Comparison of ENCODE assay signal across 8 cellular contexts in genomic region chr12:25054783-25055144, GRCh38.
A peak's percentile ranks its signal among the peaks of the same experiment; 100 is the strongest.
DNase-seq lines count a peak whose midpoint lies in the region; ATAC-seq and TF ChIP-seq lines count a peak whose summit lies in the region.

No MANE protein-coding gene starts in this region.

- H4K8ac ChIP-seq in trophoblast cell (ENCODE audit: low read depth, low read length): no peak overlapping the region
- H4K8ac ChIP-seq in H9 (replicated peaks; ENCODE audit: insufficient read length, low read depth, low read length): no peak overlapping the region

- H3K4ac ChIP-seq in trophoblast cell (ENCODE audit: low read depth, low read length) (no peak overlapping the region), H9 (ENCODE audit: low read depth, low read length) (no peak overlapping the region)

- no peak for TF ChIP-seq CTCF in RWPE1 (conservative IDR thresholded peaks at IDR 0.05; ENCODE audit: low read depth)
- TF ChIP-seq CTCF in H9 (conservative IDR thresholded peaks at IDR 0.05): no peak

- H3K9me3 Mint-ChIP-seq in activated naive CD4-positive, alpha-beta T cell treated with anti-CD3 and anti-CD28 coated beads, Interleukin-2, amount 50 U/mL, for 72 hours: no peaks in the 10 kb centered on the region
- H3K9me3 Mint-ChIP-seq in H9: no peaks in the 10 kb centered on the region

- H2BK120ac ChIP-seq in trophoblast cell (ENCODE audit: insufficient read depth, low read length, poor library complexity) (no peak overlapping the region), H9 (ENCODE audit: low read depth, low read length, poor library complexity, severe bottlenecking) (no peak overlapping the region)

- H3K27ac Mint-ChIP-seq in activated naive CD4-positive, alpha-beta T cell treated with anti-CD3 and anti-CD28 coated beads, Interleukin-2, amount 50 U/mL, for 72 hours: peak overlapping the region; percentile 95 to 100
- no peak overlapping the region for H3K27ac Mint-ChIP-seq in H9

- CTCF ChIA-PET in RWPE1 (lab: Yijun Ruan, JAX): interaction anchor here (0.5 to 1.0 kb wide), 2 partner anchors 14 to 528 kb away, joined by 3 read pairs; no protein-coding TSS in a partner anchor

- H3K36me3 Mint-ChIP-seq in activated naive CD4-positive, alpha-beta T cell treated with anti-CD3 and anti-CD28 coated beads, Interleukin-2, amount 50 U/mL, for 72 hours: peaks cover 7 to 17% of the 10 kb centered on the region in 2 donors
- H3K36me3 Mint-ChIP-seq in H9 (ENCODE audit: insufficient read depth in 1 of 3, low read depth in 3 of 3): no peaks in the 10 kb centered on the region

- H4K5ac ChIP-seq in H9 (ENCODE audit: insufficient read length, low read depth, low read length): no peak overlapping the region

- H2BK15ac ChIP-seq in H9 (ENCODE audit: low read depth, low read length): no peak overlapping the region

- peaks cover 9 to 13% of the 10 kb centered on the region in 2 experiments for H3K4me1 Mint-ChIP-seq in H9

- no peaks in the 10 kb centered on the region for H3K36me3 ChIP-seq in trophoblast cell (ENCODE audit: control insufficient read depth in 1 of 2, insufficient read depth in 2 of 2, low read length in 2 of 2)

- no peaks in the 10 kb centered on the region for H4K20me1 ChIP-seq in H9 (ENCODE audit: control insufficient read depth, insufficient read depth, insufficient read length)

- H2BK20ac ChIP-seq in H9 (ENCODE audit: low read depth, low read length, poor library complexity, severe bottlenecking): no peak overlapping the region

- H3K27me3 ChIP-seq in trophoblast cell (ENCODE audit: insufficient read depth, low read length) (no peaks in the 10 kb centered on the region), H9 (ENCODE audit: insufficient read depth, low read length) (no peaks in the 10 kb centered on the region)

- WGBS in trophoblast cell (ENCODE audit: extremely low coverage, insufficient coverage, insufficient read length): no CpG with 5 or more reads among the region's 5 CpGs
- WGBS in H9 (ENCODE audit: extremely low coverage, insufficient read length, low lambda C conversion rate): no CpG with 5 or more reads among the region's 5 CpGs

- DNase-seq in DMS53 treated with DMSO at 0.1 percent for 48 hours (lab: John Stamatoyannopoulos, UW; ENCODE audit: unreplicated experiment): peak; percentile 95
- DNase-seq in RWPE1 (ENCODE audit: low spot score): peak; percentile 25
- peak; percentile 53 to 61 for DNase-seq in activated naive CD4-positive, alpha-beta T cell treated with anti-CD3 and anti-CD28 coated beads, Interleukin-2, amount 50 U/mL, for 72 hours (ENCODE audit: low spot score in 2 of 2)
- DNase-seq in skeletal muscle cell (ENCODE audit: low read depth): peak; percentile 4
- DNase-seq in NCI-H146 (lab: John Stamatoyannopoulos, UW): no peak
- no peak for DNase-seq in trophoblast cell
- DNase-seq in H9: no peak

- H3K27ac ChIP-seq in RWPE1 (no peak overlapping the region), trophoblast cell (ENCODE audit: low read depth, low read length) (no peak overlapping the region), H9 (ENCODE audit: insufficient read length, low read depth, low read length) (no peak overlapping the region)

- H4K12ac ChIP-seq in trophoblast cell (ENCODE audit: low read depth, low read length): no peak overlapping the region

- H3K4me1 ChIP-seq in trophoblast cell (ENCODE audit: control insufficient read depth in 1 of 2, insufficient read depth in 2 of 2, low read length in 2 of 2): no peaks in the 10 kb centered on the region
- peaks cover 4% of the 10 kb centered on the region; the same call in 1 of the 2 replicates for H3K4me1 ChIP-seq in H9 (ENCODE audit: insufficient read depth, low read length)

- H2AK5ac ChIP-seq in trophoblast cell (ENCODE audit: low read length) (no peak overlapping the region), H9 (ENCODE audit: insufficient read length, low read length) (no peak overlapping the region)

- H3K79me1 ChIP-seq in trophoblast cell (ENCODE audit: low read length) (no peaks in the 10 kb centered on the region), H9 (ENCODE audit: insufficient read depth, low read depth, low read length, poor library complexity, severe bottlenecking) (no peaks in the 10 kb centered on the region)

- H3K23ac ChIP-seq in trophoblast cell (ENCODE audit: low read length) (no peak overlapping the region), H9 (ENCODE audit: insufficient read length, low read depth, low read length) (no peak overlapping the region)

- no peak overlapping the region for H3K4me3 ChIP-seq in skeletal muscle cell (ENCODE audit: low read depth, low read length)
- H3K4me3 ChIP-seq in trophoblast cell (ENCODE audit: low read depth, low read length): no peak overlapping the region

- no peak overlapping the region for H2BK12ac ChIP-seq in trophoblast cell (ENCODE audit: low read length)
- no peak overlapping the region for H2BK12ac ChIP-seq in H9 (ENCODE audit: insufficient read length, low read depth, low read length)

- H3K14ac ChIP-seq in trophoblast cell (ENCODE audit: low read length): no peak overlapping the region
- H3K14ac ChIP-seq in H9 (ENCODE audit: insufficient read depth, low read length): no peak overlapping the region

- no peak overlapping the region for H3K56ac ChIP-seq in H9 (ENCODE audit: insufficient read length, low read depth, low read length)

- H3K9ac ChIP-seq in trophoblast cell (ENCODE audit: low read length) (no peak overlapping the region), H9 (ENCODE audit: extremely low read depth, insufficient read length, low read length) (no peak overlapping the region)

- no peak overlapping the region for H3T11ph ChIP-seq in H9 (ENCODE audit: low read length)

- H2BK5ac ChIP-seq in trophoblast cell (ENCODE audit: low read depth, low read length, poor library complexity) (no peak overlapping the region), H9 (ENCODE audit: insufficient read length, low read length) (no peak overlapping the region)

- H3K4me3 Mint-ChIP-seq in H9: no peak overlapping the region

- POLR2A ChIA-PET in RWPE1 (lab: Yijun Ruan, JAX; ENCODE audit: low non-redundant PET): no interaction called here

- H3K18ac ChIP-seq in trophoblast cell (ENCODE audit: low read length) (no peak overlapping the region), H9 (ENCODE audit: insufficient read length, low read depth, low read length) (no peak overlapping the region)

- H3K79me2 ChIP-seq in trophoblast cell (ENCODE audit: control insufficient read depth, insufficient read depth, low read length, poor library complexity) (no peaks in the 10 kb centered on the region), H9 (ENCODE audit: insufficient read depth, low read length) (no peaks in the 10 kb centered on the region)

- H4K91ac ChIP-seq in trophoblast cell (ENCODE audit: low read depth, low read length) (no peak overlapping the region), H9 (ENCODE audit: insufficient read length, low read depth, low read length) (no peak overlapping the region)

- H3K27me3 Mint-ChIP-seq in H9 (ENCODE audit: low read depth): no peaks in the 10 kb centered on the region; the same call in 1 of the 2 replicates

- ATAC-seq in activated naive CD4-positive, alpha-beta T cell treated with anti-CD3 and anti-CD28 coated beads, Interleukin-2, amount 50 U/mL, for 72 hours: peak; percentile 29 to 32
- no peak for ATAC-seq in HG03439 (IDR thresholded peaks at IDR 0.05; ENCODE audit: unreplicated experiment)

- H3K23me2 ChIP-seq in H9 (ENCODE audit: insufficient read length, low read depth, low read length, poor library complexity, severe bottlenecking): no peaks in the 10 kb centered on the region

- no peaks in the 10 kb centered on the region for H3K9me3 ChIP-seq in trophoblast cell (ENCODE audit: insufficient read depth, low read depth, low read length)
- H3K9me3 ChIP-seq in H9 (ENCODE audit: control insufficient read depth, low read depth, low read length): no peaks in the 10 kb centered on the region

- H3K4me2 ChIP-seq in trophoblast cell (ENCODE audit: low read length) (no peak overlapping the region), H9 (ENCODE audit: insufficient read depth, insufficient read length, low read length) (no peak overlapping the region)

- no peak overlapping the region for H2AFZ ChIP-seq in trophoblast cell (ENCODE audit: insufficient read depth, low read length, poor library complexity)
- H2AFZ ChIP-seq in H9 (ENCODE audit: low read length): no peak overlapping the region

Comparison
In these comparisons a context has a peak if more than half of its experiments do, and no peak if none do; other contexts are left out.
1. DNase-seq: peak in DMS53 treated with DMSO at 0.1 percent for 48 hours (single experiment), RWPE1 (single experiment), activated naive CD4-positive, alpha-beta T cell treated with anti-CD3 and anti-CD28 coated beads, Interleukin-2, amount 50 U/mL, for 72 hours (2 of 2) and skeletal muscle cell (single experiment); none in NCI-H146 (single experiment), trophoblast cell (0 of 2) and H9 (single experiment).
2. H3K27ac Mint-ChIP-seq: peak in activated naive CD4-positive, alpha-beta T cell treated with anti-CD3 and anti-CD28 coated beads, Interleukin-2, amount 50 U/mL, for 72 hours (2 of 2); none in H9 (0 of 3).